In the genomic region with DNA sequence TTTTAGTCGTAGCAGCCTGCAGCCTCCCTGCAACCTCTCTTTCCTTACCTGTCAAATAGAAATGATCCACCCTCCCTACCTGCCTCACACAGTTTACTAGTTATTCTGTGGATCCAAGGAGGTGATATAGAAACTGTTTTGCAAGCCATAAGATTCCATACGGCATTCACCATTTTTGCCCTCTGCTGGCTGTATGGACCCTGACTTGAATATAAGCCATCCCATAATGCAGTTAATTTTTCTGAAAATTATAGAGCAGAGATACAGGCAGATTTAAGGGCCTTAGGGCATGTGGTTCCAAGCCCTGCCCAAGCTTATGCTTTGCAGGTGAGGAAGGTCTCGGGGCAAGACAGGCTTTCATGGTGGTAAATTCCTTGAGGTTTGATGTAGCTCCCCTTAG, we compare ENCODE assay signal across 1 cellular context.
TF ChIP-seq lines count a peak whose summit lies in the region.

No MANE protein-coding gene starts in this region.

TF ChIP-seq in WTC11, 78 proteins besides CTCF, POLR2A, EP300 and RAD21 (continued from another document):
- TF ChIP-seq, protein P1, sequence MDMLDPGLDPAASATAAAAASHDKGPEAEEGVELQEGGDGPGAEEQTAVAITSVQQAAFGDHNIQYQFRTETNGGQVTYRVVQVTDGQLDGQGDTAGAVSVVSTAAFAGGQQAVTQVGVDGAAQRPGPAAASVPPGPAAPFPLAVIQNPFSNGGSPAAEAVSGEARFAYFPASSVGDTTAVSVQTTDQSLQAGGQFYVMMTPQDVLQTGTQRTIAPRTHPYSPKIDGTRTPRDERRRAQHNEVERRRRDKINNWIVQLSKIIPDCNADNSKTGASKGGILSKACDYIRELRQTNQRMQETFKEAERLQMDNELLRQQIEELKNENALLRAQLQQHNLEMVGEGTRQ (CRISPR knock-in tag; IDR thresholded peaks at IDR 0.05) = no peak
- TF ChIP-seq ETV6 (CRISPR knock-in tag; IDR thresholded peaks at IDR 0.05) = no peak
- TF ChIP-seq ZNF416 (CRISPR knock-in tag; IDR thresholded peaks at IDR 0.05) = no peak
- TF ChIP-seq, protein P2, sequence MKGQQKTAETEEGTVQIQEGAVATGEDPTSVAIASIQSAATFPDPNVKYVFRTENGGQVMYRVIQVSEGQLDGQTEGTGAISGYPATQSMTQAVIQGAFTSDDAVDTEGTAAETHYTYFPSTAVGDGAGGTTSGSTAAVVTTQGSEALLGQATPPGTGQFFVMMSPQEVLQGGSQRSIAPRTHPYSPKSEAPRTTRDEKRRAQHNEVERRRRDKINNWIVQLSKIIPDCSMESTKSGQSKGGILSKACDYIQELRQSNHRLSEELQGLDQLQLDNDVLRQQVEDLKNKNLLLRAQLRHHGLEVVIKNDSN (CRISPR knock-in tag; IDR thresholded peaks at IDR 0.05) = no peak
- TF ChIP-seq NFATC4 (CRISPR knock-in tag; IDR thresholded peaks at IDR 0.05) = no peak
- TF ChIP-seq SMAD4 (CRISPR knock-in tag; IDR thresholded peaks at IDR 0.05) = no peak
- TF ChIP-seq, protein P3, sequence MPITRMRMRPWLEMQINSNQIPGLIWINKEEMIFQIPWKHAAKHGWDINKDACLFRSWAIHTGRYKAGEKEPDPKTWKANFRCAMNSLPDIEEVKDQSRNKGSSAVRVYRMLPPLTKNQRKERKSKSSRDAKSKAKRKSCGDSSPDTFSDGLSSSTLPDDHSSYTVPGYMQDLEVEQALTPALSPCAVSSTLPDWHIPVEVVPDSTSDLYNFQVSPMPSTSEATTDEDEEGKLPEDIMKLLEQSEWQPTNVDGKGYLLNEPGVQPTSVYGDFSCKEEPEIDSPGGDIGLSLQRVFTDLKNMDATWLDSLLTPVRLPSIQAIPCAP (CRISPR knock-in tag; IDR thresholded peaks at IDR 0.05) = no peak
- TF ChIP-seq, protein P4, sequence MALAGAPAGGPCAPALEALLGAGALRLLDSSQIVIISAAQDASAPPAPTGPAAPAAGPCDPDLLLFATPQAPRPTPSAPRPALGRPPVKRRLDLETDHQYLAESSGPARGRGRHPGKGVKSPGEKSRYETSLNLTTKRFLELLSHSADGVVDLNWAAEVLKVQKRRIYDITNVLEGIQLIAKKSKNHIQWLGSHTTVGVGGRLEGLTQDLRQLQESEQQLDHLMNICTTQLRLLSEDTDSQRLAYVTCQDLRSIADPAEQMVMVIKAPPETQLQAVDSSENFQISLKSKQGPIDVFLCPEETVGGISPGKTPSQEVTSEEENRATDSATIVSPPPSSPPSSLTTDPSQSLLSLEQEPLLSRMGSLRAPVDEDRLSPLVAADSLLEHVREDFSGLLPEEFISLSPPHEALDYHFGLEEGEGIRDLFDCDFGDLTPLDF (CRISPR knock-in tag; IDR thresholded peaks at IDR 0.05) = no peak
- TF ChIP-seq ATF1 (CRISPR knock-in tag; IDR thresholded peaks at IDR 0.05) = no peak
- TF ChIP-seq EMX1 (CRISPR knock-in tag; IDR thresholded peaks at IDR 0.05) = no peak
- TF ChIP-seq, protein P5, sequence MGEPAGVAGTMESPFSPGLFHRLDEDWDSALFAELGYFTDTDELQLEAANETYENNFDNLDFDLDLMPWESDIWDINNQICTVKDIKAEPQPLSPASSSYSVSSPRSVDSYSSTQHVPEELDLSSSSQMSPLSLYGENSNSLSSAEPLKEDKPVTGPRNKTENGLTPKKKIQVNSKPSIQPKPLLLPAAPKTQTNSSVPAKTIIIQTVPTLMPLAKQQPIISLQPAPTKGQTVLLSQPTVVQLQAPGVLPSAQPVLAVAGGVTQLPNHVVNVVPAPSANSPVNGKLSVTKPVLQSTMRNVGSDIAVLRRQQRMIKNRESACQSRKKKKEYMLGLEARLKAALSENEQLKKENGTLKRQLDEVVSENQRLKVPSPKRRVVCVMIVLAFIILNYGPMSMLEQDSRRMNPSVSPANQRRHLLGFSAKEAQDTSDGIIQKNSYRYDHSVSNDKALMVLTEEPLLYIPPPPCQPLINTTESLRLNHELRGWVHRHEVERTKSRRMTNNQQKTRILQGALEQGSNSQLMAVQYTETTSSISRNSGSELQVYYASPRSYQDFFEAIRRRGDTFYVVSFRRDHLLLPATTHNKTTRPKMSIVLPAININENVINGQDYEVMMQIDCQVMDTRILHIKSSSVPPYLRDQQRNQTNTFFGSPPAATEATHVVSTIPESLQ (CRISPR knock-in tag; IDR thresholded peaks at IDR 0.05) = no peak
- no peak for TF ChIP-seq ZNF532 (CRISPR knock-in tag; IDR thresholded peaks at IDR 0.05; ENCODE audit: borderline replicate concordance)
